ENCODE assay signal across 1 cellular context in genomic region chr12:111414711-111415252, GRCh38.
TF ChIP-seq lines count a peak whose summit lies in the region.

No MANE protein-coding gene starts in this region.

TF ChIP-seq in H1, 55 proteins besides CTCF, POLR2A, EP300 and RAD21:
- no peak for TF ChIP-seq CHD7 (IDR thresholded peaks at IDR 0.05; ENCODE audit: insufficient replicate concordance, low read length)
- no peak for TF ChIP-seq CTBP2 (IDR thresholded peaks at IDR 0.05; ENCODE audit: borderline replicate concordance, insufficient read depth, insufficient read length, low read length)
- TF ChIP-seq SRF (IDR thresholded peaks at IDR 0.05; ENCODE audit: low read depth, low read length): no peak
- TF ChIP-seq SP2 (IDR thresholded peaks at IDR 0.05; ENCODE audit: low read length): no peak
- TF ChIP-seq TAF1 (IDR thresholded peaks at IDR 0.05; ENCODE audit: low read depth, low read length): no peak
- TF ChIP-seq NRF1 (IDR thresholded peaks at IDR 0.05; ENCODE audit: low read depth, low read length): no peak
- no peak for TF ChIP-seq TAF7 (optimal IDR thresholded peaks at IDR 0.05; ENCODE audit: borderline replicate concordance, low read depth, low read length)
- TF ChIP-seq TCF12 (IDR thresholded peaks at IDR 0.05; ENCODE audit: low read depth, low read length): no peak
- TF ChIP-seq SIX5 (IDR thresholded peaks at IDR 0.05; ENCODE audit: low read depth, low read length): no peak
- no peak for TF ChIP-seq KDM4A (IDR thresholded peaks at IDR 0.05; ENCODE audit: low read depth, low read length, severe bottlenecking)
- no peak for TF ChIP-seq BACH1 (IDR thresholded peaks at IDR 0.05; ENCODE audit: low read length)
- no peak for TF ChIP-seq CBX8 (IDR thresholded peaks at IDR 0.05; ENCODE audit: borderline replicate concordance, low read depth, low read length)
- TF ChIP-seq JUND (IDR thresholded peaks at IDR 0.05; ENCODE audit: low read length): no peak
- TF ChIP-seq HDAC2 (IDR thresholded peaks at IDR 0.05; ENCODE audit: borderline replicate concordance in 1 of 2, low read depth in 2 of 2, low read length in 2 of 2): no peak
- no peak for TF ChIP-seq POLR2AphosphoS5 (IDR thresholded peaks at IDR 0.05; ENCODE audit: low read depth, low read length)
TF ChIP-seq in H1: peak in this region for 0.
